27 cellular contexts compared by ENCODE assay signal in the genomic region with DNA sequence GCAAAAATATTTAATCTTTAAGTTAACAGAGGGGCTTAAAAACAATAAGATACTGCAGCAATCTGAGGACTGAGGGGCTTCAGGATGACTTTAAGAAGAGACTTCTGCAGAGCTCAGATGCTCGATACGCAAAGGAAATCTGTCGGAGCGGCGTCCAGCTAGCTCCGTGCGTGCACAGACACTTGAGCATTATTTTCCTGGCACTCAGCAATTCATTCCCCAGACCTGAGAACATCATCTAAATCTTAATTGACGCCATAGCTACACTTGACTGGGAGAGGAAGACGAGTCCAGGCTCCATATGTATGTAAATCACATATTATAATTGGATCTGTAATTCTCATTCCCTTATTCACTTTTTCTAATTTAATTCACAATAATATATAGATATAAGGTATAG.
"Had no signal": no experiment of that assay in that cellular context is flagged by ENCODE, and none has a peak within 500 bp of the region (broad histone marks: within the 10 kb centered on the region; RNA-seq: fewer than 3 reads in every experiment).

No MANE protein-coding gene starts in this region.

- DNase-seq: activated CD4-positive, alpha-beta T cell treated with anti-CD3 and anti-CD28 coated beads, Interleukin-2, amount 10 ng/mL, durations not matched to agents 24 days and 14 days; activated CD4-positive, alpha-beta T cell treated with anti-CD3 and anti-CD28 coated beads, Interleukin-2, amount 50 U/mL, for 4 hours; activated CD8-positive, alpha-beta T cell treated with anti-CD3 and anti-CD28 coated beads, Interleukin-2, amount 10 ng/mL, durations not matched to agents 7 days and 5 days; activated gamma-delta T cell treated with Interleukin-2 at 50 U/mL for 16 hours; activated naive CD4-positive, alpha-beta T cell treated with anti-CD3 and anti-CD28 coated beads for 36 hours; activated naive CD8-positive, alpha-beta T cell treated with anti-CD3 and anti-CD28 coated beads, Interleukin-2, amount 50 U/mL, for 24 hours; activated T-cell treated with anti-CD3 and anti-CD28 coated beads for 4 hours; activated T-cell treated with anti-CD3 and anti-CD28 coated beads, Interleukin-2, amount 50 U/mL, for 4 hours; anterior cingulate cortex; caudate nucleus; cerebellar nuclear complex; Kasumi-1; KBM-7; MG63; NCI-H1048; NCI-H1105 treated with DMSO at 0.1 percent for 48 hours; NCI-H1436; NCI-H1694; NCI-H1930; NCI-H2081 treated with DMSO at 0.1 percent for 48 hours; NCI-H345; NCI-H524 treated with DMSO at 0.1 percent for 48 hours; NK-92 treated with Interleukin-12 subunit alpha and Interleukin-12 subunit beta, amount 100 ng/mL, for 24 hours; PC-9; Right ventricle myocardium superior; SJCRH30 had no signal

- H2AFZ ChIP-seq: PC-9 had no signal

- H3K36me3 ChIP-seq: MG63, SJCRH30 had no signal

- H3K4me2 ChIP-seq: PC-9 had no signal

- H3K4me3 ChIP-seq: MG63, PC-9, SJCRH30, SK-N-MC had no signal

- H3K4me1 ChIP-seq: SJCRH30 had no signal

- H3K27ac ChIP-seq: PC-9, SJCRH30, SK-N-MC had no signal

- H3K9me3 ChIP-seq: MG63, SJCRH30 had no signal

- H3K27me3 ChIP-seq: MG63 had no signal
